Comparison of ENCODE assay signal across 9 cellular contexts in genomic region chr9:107274953-107275422, GRCh38. TPM values are rescaled to one million over a fixed set of nuclear protein-coding genes. Genes with fewer than 3 reads are reported as not detected.
DNase-seq lines count a peak whose midpoint lies in the region; ATAC-seq, FAIRE-seq and TF ChIP-seq lines count a peak whose summit lies in the region.
"Had no signal": no experiment of that assay in that cellular context is flagged by ENCODE, and none has a peak within 500 bp of the region (broad histone marks: within the 10 kb centered on the region; RNA-seq: fewer than 3 reads in every experiment).

No MANE protein-coding gene starts in this region.

- H3K27ac ChIP-seq in epithelial cell of prostate (peak overlapping the region; percentile 71), pancreas (no peak overlapping the region)

- peak; percentile 100 for DNase-seq in EH (ENCODE audit: low read depth)
- DNase-seq in NCI-H460 (ENCODE audit: extremely low read depth, low read depth), result peak; percentile 41
- DNase-seq in epithelial cell of prostate (ENCODE audit: low read depth, low spot score), result peak; percentile 93
- DNase-seq in pancreas, result no peak
- DNase-seq in DMS79 (lab: John Stamatoyannopoulos, UW), result no peak
- DNase-seq in activated CD4-positive, alpha-beta T cell treated with anti-CD3 and anti-CD28 coated beads for 36 hours, result no peak
- DNase-seq: effector CD4-positive, alpha-beta T cell had no signal

- no peak overlapping the region for H3K4me3 ChIP-seq in pancreas

- no peaks in the 10 kb centered on the region for H3K36me3 Mint-ChIP-seq in activated CD4-positive, alpha-beta T cell treated with anti-CD3 and anti-CD28 coated beads for 36 hours (ENCODE audit: low read depth)

- peaks cover 16% of the 10 kb centered on the region for H3K27me3 Mint-ChIP-seq in activated CD4-positive, alpha-beta T cell treated with anti-CD3 and anti-CD28 coated beads for 36 hours

- FAIRE-seq in pancreas (lab: Jason Lieb, UNC), result no peak

- H3K4me1 ChIP-seq in pancreas, result no peaks in the 10 kb centered on the region

- no peak overlapping the region for H3K27ac Mint-ChIP-seq in activated CD4-positive, alpha-beta T cell treated with anti-CD3 and anti-CD28 coated beads for 36 hours

- H3K9me3 Mint-ChIP-seq in activated CD4-positive, alpha-beta T cell treated with anti-CD3 and anti-CD28 coated beads for 36 hours (ENCODE audit: low read depth), result no peaks in the 10 kb centered on the region

- H3K4me1 Mint-ChIP-seq in activated CD4-positive, alpha-beta T cell treated with anti-CD3 and anti-CD28 coated beads for 36 hours, result no peaks in the 10 kb centered on the region

- no peaks in the 10 kb centered on the region for H3K27me3 ChIP-seq in pancreas

- 62 to 74% methylated on average over 4 of the region's 4 CpGs for WGBS in pancreas, 2 donors

- CTCF ChIA-PET in activated CD4-positive, alpha-beta T cell treated with anti-CD3 and anti-CD28 coated beads for 36 hours (lab: Charles Lee), result no interaction called here

- no peaks in the 10 kb centered on the region for H3K9me3 ChIP-seq in pancreas

- H3K4me3 Mint-ChIP-seq in activated CD4-positive, alpha-beta T cell treated with anti-CD3 and anti-CD28 coated beads for 36 hours, result no peak overlapping the region

- POLR2A ChIA-PET in activated CD4-positive, alpha-beta T cell treated with anti-CD3 and anti-CD28 coated beads for 36 hours (lab: Charles Lee), result no interaction called here

- ATAC-seq in pancreas, result peak in 3 of 4 donors; percentile 40 to 76 (median 62)
- ATAC-seq in HG02610 (IDR thresholded peaks at IDR 0.05; ENCODE audit: unreplicated experiment), result no peak
- no peak for ATAC-seq in HG02623 (IDR thresholded peaks at IDR 0.05; ENCODE audit: unreplicated experiment)
- no peak for ATAC-seq in activated CD4-positive, alpha-beta T cell treated with anti-CD3 and anti-CD28 coated beads for 36 hours

- intact Hi-C loops in pancreas (cut with DNase I), result no loop called here
- intact Hi-C loops in activated CD4-positive, alpha-beta T cell treated with anti-CD3 and anti-CD28 coated beads for 36 hours (cut with DNase I, micrococcal nuclease), result no loop called here

- H3K36me3 ChIP-seq in pancreas, result no peaks in the 10 kb centered on the region

- TF ChIP-seq CTCF in pancreas (IDR thresholded peaks at IDR 0.05), result no peak

RNA-seq across cellular contexts. Expression of gene RAD23B, which starts 8.1 kb away (rescaled TPM):
- 121 and 133 TPM in 2 replicates for total RNA-seq in NCI-H460 (2014; rRNA removed; shearing (Covaris generic))
- 68.7 and 104 TPM in 2 replicates for polyA plus RNA-seq in NCI-H460 (2014; cell fraction: nucleus; rRNA removed)
- 10 to 100 TPM; 50.3 to 81.2 (median 66.9) TPM for total RNA-seq in pancreas
- 10 to 100 TPM; 19.5 to 28.9 TPM for polyA plus RNA-seq in pancreas
- 100 to 1,000 TPM; 114 to 188 TPM for total RNA-seq in activated CD4-positive, alpha-beta T cell treated with anti-CD3 and anti-CD28 coated beads for 36 hours

Comparison
In these comparisons a context has a peak if more than half of its experiments do, and no peak if none do; other contexts are left out.
1. DNase-seq: peak in EH (single experiment), NCI-H460 (single experiment) and epithelial cell of prostate (single experiment); none in pancreas (0 of 6), DMS79 (single experiment) and activated CD4-positive, alpha-beta T cell treated with anti-CD3 and anti-CD28 coated beads for 36 hours (single experiment).
2. ATAC-seq: peak in pancreas (3 of 4); none in HG02610 (single experiment), HG02623 (single experiment) and activated CD4-positive, alpha-beta T cell treated with anti-CD3 and anti-CD28 coated beads for 36 hours (single experiment).